Comparison of ENCODE assay signal across 8 cellular contexts in genomic region chr19:2721570-2722540, GRCh38. TPM values are rescaled to one million over a fixed set of nuclear protein-coding genes. Genes with fewer than 3 reads are reported as not detected.
A peak's percentile ranks its signal among the peaks of the same experiment; 100 is the strongest.
DNase-seq lines count a peak whose midpoint lies in the region; ATAC-seq and TF ChIP-seq lines count a peak whose summit lies in the region.

No MANE protein-coding gene starts in this region.

- POLR2A ChIA-PET in AG04450 (lab: Yijun Ruan, JAX): interaction anchor here (1.2 to 1.6 kb wide), 2 partner anchors 10 to 245 kb away, joined by 3 to 8 read pairs; no protein-coding TSS in a partner anchor
- POLR2A ChIA-PET in naive thymus-derived CD8-positive, alpha-beta T cell (lab: Charles Lee): no interaction called here

- H3K9me3 ChIP-seq in AG04450 (ENCODE audit: control insufficient read depth, insufficient read depth, low read length): peaks cover 8% of the 10 kb centered on the region; the same call in 1 of the 2 replicates

- H3K4me3 ChIP-seq in AG04450 (ENCODE audit: low read depth, low read length): peak overlapping the region; percentile 57
- peak overlapping the region; percentile 52 for H3K4me3 ChIP-seq in H7 (ENCODE audit: insufficient read depth, low read depth, low read length)

- peaks cover 5% of the 10 kb centered on the region for H3K4me1 Mint-ChIP-seq in central memory CD8-positive, alpha-beta T cell
- peaks cover 0 to 21% (median 11%) of the 10 kb centered on the region in 4 donors for H3K4me1 Mint-ChIP-seq in naive thymus-derived CD8-positive, alpha-beta T cell

- peaks cover 32% of the 10 kb centered on the region for H3K27me3 Mint-ChIP-seq in central memory CD8-positive, alpha-beta T cell
- peaks cover 6 to 62% (median 20%) of the 10 kb centered on the region in 5 donors for H3K27me3 Mint-ChIP-seq in naive thymus-derived CD8-positive, alpha-beta T cell

- H3K9me3 Mint-ChIP-seq in central memory CD8-positive, alpha-beta T cell: no peaks in the 10 kb centered on the region
- peaks cover 0 to 2% (median 0%) of the 10 kb centered on the region in 9 donors for H3K9me3 Mint-ChIP-seq in naive thymus-derived CD8-positive, alpha-beta T cell

- CTCF ChIA-PET in AG04450 (lab: Charles Lee): interaction anchor here (1.1 to 2.1 kb wide), 2 partner anchors 27 to 73 kb away, joined by 6 to 7 read pairs; no protein-coding TSS in a partner anchor

- H3K27ac ChIP-seq in AG04450 (ENCODE audit: low read depth, low read length): peak overlapping the region; percentile 31

- peak overlapping the region; percentile 41 for H3K4me3 Mint-ChIP-seq in central memory CD8-positive, alpha-beta T cell
- peak overlapping the region; percentile 47 to 71 (median 58) for H3K4me3 Mint-ChIP-seq in naive thymus-derived CD8-positive, alpha-beta T cell

- no peak for ATAC-seq in central memory CD8-positive, alpha-beta T cell (replicated peaks; ENCODE audit: extremely low read depth, poor library complexity, severe bottlenecking)
- ATAC-seq in naive thymus-derived CD8-positive, alpha-beta T cell: no peak
- ATAC-seq in HG03196 (IDR thresholded peaks at IDR 0.05; ENCODE audit: unreplicated experiment): no peak

- no peak for TF ChIP-seq CTCF in AG04450 (IDR thresholded peaks at IDR 0.05; ENCODE audit: low read depth, low read length)

- no peaks in the 10 kb centered on the region for H3K27me3 ChIP-seq in AG04450 (ENCODE audit: control insufficient read depth, insufficient read depth, low read length)
- peaks cover 11% of the 10 kb centered on the region for H3K27me3 ChIP-seq in H7 (ENCODE audit: control insufficient read depth, insufficient read depth, low read length)

- no peaks in the 10 kb centered on the region for H3K36me3 ChIP-seq in H7 (replicated peaks; ENCODE audit: control insufficient read depth, insufficient read depth, low read length)

- no peak overlapping the region for H3K27ac Mint-ChIP-seq in central memory CD8-positive, alpha-beta T cell (ENCODE audit: low read depth)
- H3K27ac Mint-ChIP-seq in naive thymus-derived CD8-positive, alpha-beta T cell: peak overlapping the region in 4 of 10 donors; percentile 17 to 65 (median 56)

- H3K36me3 Mint-ChIP-seq in central memory CD8-positive, alpha-beta T cell (ENCODE audit: insufficient read depth): no peaks in the 10 kb centered on the region
- peaks cover 0 to 6% (median 0%) of the 10 kb centered on the region in 3 donors for H3K36me3 Mint-ChIP-seq in naive thymus-derived CD8-positive, alpha-beta T cell

- intact Hi-C loops in posterior vena cava (cut with DNase I): no loop called here

- DNase-seq in AG04450 (ENCODE audit: low read depth, low spot score) (no peak), H7 (peak; percentile 88), NCI-H2081 (lab: John Stamatoyannopoulos, UW) (no peak), epidermal melanocyte (ENCODE audit: insufficient read length, low spot score) (no peak), posterior vena cava (ENCODE audit: low spot score) (no peak)
- no peak for DNase-seq in central memory CD8-positive, alpha-beta T cell (ENCODE audit: low spot score in 2 of 2)
- DNase-seq in naive thymus-derived CD8-positive, alpha-beta T cell: no peak

RNA-seq across cellular contexts. Expression of gene DIRAS1, which starts 0.7 kb away (rescaled TPM):
- 12.5 and 13.5 TPM in 2 replicates for polyA plus RNA-seq in AG04450 (2011; rRNA removed)
- 13.1 and 14.0 TPM in 2 replicates for polyA minus RNA-seq in AG04450 (2011; rRNA and poly(A)+ RNA removed)
- 8.2 and 12.2 TPM in 2 replicates for total RNA-seq in H7 (2014; rRNA removed; shearing (Covaris generic))
- total RNA-seq in naive thymus-derived CD8-positive, alpha-beta T cell: under 1 TPM; 0.75 to 0.77 TPM
- polyA plus RNA-seq in naive thymus-derived CD8-positive, alpha-beta T cell: not detected
- total RNA-seq in posterior vena cava: 10 to 100 TPM; 11.6 to 21.7 TPM

RNA-seq across cellular contexts. Expression of gene SLC39A3, which starts 18.0 kb away (rescaled TPM):
- 27.9 and 37.4 TPM in 2 replicates for polyA plus RNA-seq in AG04450 (2011; rRNA removed)
- 25.9 and 36.0 TPM in 2 replicates for polyA minus RNA-seq in AG04450 (2011; rRNA and poly(A)+ RNA removed)
- total RNA-seq in H7 (2014; rRNA removed; shearing (Covaris generic)): 42.5 and 45.8 TPM in 2 replicates
- total RNA-seq in naive thymus-derived CD8-positive, alpha-beta T cell: 10 to 100 TPM; 23.2 to 23.4 TPM
- 10 to 100 TPM; 41.1 to 43.8 (median 41.6) TPM for polyA plus RNA-seq in naive thymus-derived CD8-positive, alpha-beta T cell
- total RNA-seq in posterior vena cava: 10 to 100 TPM; 19.5 to 22.0 TPM

RNA-seq across cellular contexts. Expression of gene GNG7, which starts 19.4 kb away (rescaled TPM):
- 0.56 and 0.57 TPM in 2 replicates for polyA plus RNA-seq in AG04450 (2011; rRNA removed)
- polyA minus RNA-seq in AG04450 (2011; rRNA and poly(A)+ RNA removed): 0.30 and 0.32 TPM in 2 replicates
- total RNA-seq in H7 (2014; rRNA removed; shearing (Covaris generic)): 1.1 and 1.5 TPM in 2 replicates
- 1 to 10 TPM; 8.5 TPM for total RNA-seq in naive thymus-derived CD8-positive, alpha-beta T cell
- polyA plus RNA-seq in naive thymus-derived CD8-positive, alpha-beta T cell: 1 to 10 TPM; 1.8 to 4.2 (median 2.5) TPM
- total RNA-seq in posterior vena cava: 1 to 10 TPM; 3.2 to 6.1 TPM
